Comparison of ENCODE assay signal across 23 cellular contexts in the genomic region with DNA sequence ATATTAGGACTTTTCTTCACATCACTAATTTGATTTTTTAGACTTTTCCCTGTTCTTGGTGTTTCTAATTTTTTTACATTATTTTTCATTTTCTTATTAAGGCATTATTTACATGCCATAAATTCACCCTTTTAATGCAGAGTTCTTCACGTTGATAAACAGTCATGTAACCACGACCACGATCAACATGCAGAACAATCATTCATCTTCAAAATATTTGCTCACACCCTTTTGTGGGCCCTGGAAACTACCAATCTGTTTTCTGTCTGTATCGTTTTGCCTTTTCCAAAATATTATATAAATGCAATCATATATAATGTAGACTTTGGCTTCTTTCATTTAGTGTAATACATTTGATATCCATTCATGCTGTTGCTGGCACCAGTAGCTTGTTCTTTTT.
"Had no signal": no experiment of that assay in that cellular context is flagged by ENCODE, and none has a peak within 500 bp of the region (broad histone marks: within the 10 kb centered on the region; RNA-seq: fewer than 3 reads in every experiment).

No MANE protein-coding gene starts in this region.

- H3K9me3 ChIP-seq: SJSA1 had no signal

- FAIRE-seq: HepG2 had no signal

- H3K36me3 ChIP-seq: SJSA1 had no signal

- H3K4me3 ChIP-seq: SJSA1, SK-N-MC had no signal

- H3K27ac ChIP-seq: RWPE1, SJSA1, SK-N-MC had no signal

- DNase-seq: IMR-90, Karpas-422, KG1, MM.1S, NCI-H1105, NCI-H1417 treated with DMSO at 0.1 percent for 48 hours, NCI-H146, NCI-H1694 treated with DMSO at 0.1 percent for 48 hours, NCI-H1930, NCI-H2081, NCI-H2107, NCI-H2227 treated with DMSO at 0.1 percent for 48 hours, NCI-H446, NCI-H510A, NCI-H524 treated with DMSO at 0.1 percent for 48 hours, NCI-H69, NCI-H774, SIG-M5 had no signal

- ATAC-seq: HepG2, Right ventricle myocardium inferior had no signal

- H3K27me3 ChIP-seq: SJSA1 had no signal

- H3K4me1 ChIP-seq: SJSA1 had no signal
